32 cellular contexts compared by ENCODE assay signal in the genomic region with DNA sequence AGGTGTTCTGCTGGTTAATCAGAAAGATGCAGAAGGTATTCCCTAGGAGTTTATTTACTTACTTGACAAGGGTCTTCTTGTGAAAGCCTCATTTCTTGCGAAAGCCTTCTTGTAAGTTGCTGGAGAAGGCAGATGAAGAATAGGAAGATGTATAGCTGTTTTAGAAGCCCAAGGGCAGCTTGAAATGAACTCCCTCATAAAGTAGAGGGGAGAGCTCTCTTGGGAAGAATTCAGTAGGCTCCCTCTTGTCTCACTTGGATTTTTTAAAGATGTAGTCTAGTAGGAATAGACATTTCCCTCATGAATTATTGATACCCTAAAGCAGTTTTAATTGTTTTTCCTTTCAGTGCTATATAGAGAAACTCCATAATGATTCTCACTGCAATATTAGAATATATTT.
"Had no signal": no experiment of that assay in that cellular context is flagged by ENCODE, and none has a peak within 500 bp of the region (broad histone marks: within the 10 kb centered on the region; RNA-seq: fewer than 3 reads in every experiment).

No MANE protein-coding gene starts in this region.

- H3K27ac ChIP-seq: KMS-11 had no signal

- H3K4me2 ChIP-seq: KMS-11 had no signal

- H3K36me3 ChIP-seq: MG63 had no signal

- H3K9ac ChIP-seq: KMS-11 had no signal

- H3K9me3 ChIP-seq: MG63 had no signal

- DNase-seq: Karpas-422, Kasumi-1, KG1, MG63, MM.1S, MV-4-11, NCI-H1048, NCI-H1092, NCI-H1092 treated with DMSO at 0.1 percent for 48 hours, NCI-H1105, NCI-H1105 treated with DMSO at 0.1 percent for 48 hours, NCI-H1417, NCI-H1417 treated with DMSO at 0.1 percent for 48 hours, NCI-H1436, NCI-H1436 treated with DMSO at 0.1 percent for 48 hours, NCI-H146, NCI-H1694, NCI-H1694 treated with DMSO at 0.1 percent for 48 hours, NCI-H187, NCI-H187 treated with DMSO at 0.1 percent for 48 hours, NCI-H1930, NCI-H2029, NCI-H2029 treated with DMSO at 0.1 percent for 48 hours, NCI-H2081, NCI-H2081 treated with DMSO at 0.1 percent for 48 hours, NCI-H2107, NCI-H2171, NCI-H2171 treated with DMSO at 0.1 percent for 48 hours, NCI-H2227 treated with DMSO at 0.1 percent for 48 hours, NCI-H226, NCI-H345 had no signal

- H3K4me3 ChIP-seq: MG63 had no signal

- H3K27me3 ChIP-seq: MG63 had no signal
